Comparison of ENCODE assay signal across 9 cellular contexts in genomic region chr3:71258116-71258515, GRCh38.
DNase-seq lines count a peak whose midpoint lies in the region; ATAC-seq and TF ChIP-seq lines count a peak whose summit lies in the region.
"Had no signal": no experiment of that assay in that cellular context is flagged by ENCODE, and none has a peak within 500 bp of the region (broad histone marks: within the 10 kb centered on the region; RNA-seq: fewer than 3 reads in every experiment).

No MANE protein-coding gene starts in this region.

- DNase-seq in Caki2 (ENCODE audit: low read depth) (peak; percentile 38), M059J (ENCODE audit: low read depth) (peak; percentile 82), astrocyte of the cerebellum (ENCODE audit: low read depth) (peak; percentile 94), mucosa of descending colon (no peak), midbrain (lab: John Stamatoyannopoulos, UW) (no peak), cardiac septum (ENCODE audit: low spot score) (no peak), NCI-H526 treated with DMSO at 0.1 percent for 48 hours (lab: John Stamatoyannopoulos, UW) (no peak)
- DNase-seq: immature natural killer cell had no signal

- TF ChIP-seq CTCF in astrocyte of the cerebellum (IDR thresholded peaks at IDR 0.05; ENCODE audit: low read depth, low read length, missing control alignments) = no peak
- no peak for TF ChIP-seq CTCF in mucosa of descending colon (IDR thresholded peaks at IDR 0.05)

- no peak overlapping the region for H3K4me3 ChIP-seq in astrocyte of the cerebellum (ENCODE audit: low read depth, low read length)
- no peak overlapping the region for H3K4me3 ChIP-seq in mucosa of descending colon

- H3K4me1 ChIP-seq in mucosa of descending colon (ENCODE audit: low read depth) = peaks cover 10% of the 10 kb centered on the region

- H3K36me3 ChIP-seq in mucosa of descending colon (ENCODE audit: low read depth) = no peaks in the 10 kb centered on the region

- no peaks in the 10 kb centered on the region for H3K9me3 ChIP-seq in mucosa of descending colon

- in situ Hi-C loops in Caki2 (cut with HindIII; ENCODE audit: low pct_unique_long_range_greater_than_20kb, low sequenced_read_pairs) (no loop called here), astrocyte of the cerebellum (cut with HindIII; ENCODE audit: low sequenced_read_pairs) (no loop called here)

- ATAC-seq in mucosa of descending colon (peak; percentile 73), HG03280 (IDR thresholded peaks at IDR 0.05; ENCODE audit: unreplicated experiment) (no peak)

- intact Hi-C loops in mucosa of descending colon (cut with DNase I, micrococcal nuclease) (no loop called here), cardiac septum (cut with DNase I) (no loop called here)

Comparison
In these comparisons a context has a peak if more than half of its experiments do, and no peak if none do; other contexts are left out.
1. DNase-seq: peak in Caki2 (single experiment), M059J (single experiment) and astrocyte of the cerebellum (single experiment); none in mucosa of descending colon (0 of 3), midbrain (single experiment), cardiac septum (single experiment) and NCI-H526 treated with DMSO at 0.1 percent for 48 hours (single experiment).